In genomic region chr10:125052146-125052545, GRCh38 we compare ENCODE assay signal across 22 cellular contexts.
"Had no signal": no experiment of that assay in that cellular context is flagged by ENCODE, and none has a peak within 500 bp of the region (broad histone marks: within the 10 kb centered on the region; RNA-seq: fewer than 3 reads in every experiment).

No MANE protein-coding gene starts in this region.

- H3K4me3 ChIP-seq: adrenal gland, left lung, lung, stomach, testis had no signal

- H3K36me3 ChIP-seq: adrenal gland, left lung had no signal

- H3K27me3 ChIP-seq: adrenal gland, left lung, stomach, testis had no signal

- H3K27ac Mint-ChIP-seq: activated naive CD8-positive, alpha-beta T cell; activated T-cell treated with anti-CD3 and anti-CD28 coated beads, Interleukin-2, amount 50 U/mL, for 24 hours; activated T-helper 17 cell treated with anti-CD3 and anti-CD28 coated beads, Interleukin-2, amount 50 U/mL, for 72 hours; stimulated activated memory B cell treated with anti-CD40 and anti-IgM and Interleukin-4, amounts not matched to agents 10 μg/mL and 1 μg/mL and 100 μg/mL, for 72 hours; T-cell; T-helper 2 cell treated with Interferon-gamma antibody and Interleukin-4, amounts not matched to agents 5 μg/mL and 100 μg/mL, for 36 hours had no signal

- DNase-seq: activated CD4-positive, CD25-positive, alpha-beta regulatory T cell treated with anti-CD3 and anti-CD28 coated beads, Interleukin-2, amount 50 U/mL, for 72 hours; activated naive CD4-positive, alpha-beta T cell; activated T-cell treated with anti-CD3 and anti-CD28 coated beads, Interleukin-2, amount 50 U/mL, for 24 hours; adrenal gland; central memory CD4-positive, alpha-beta T cell; dermis blood vessel endothelial cell; effector CD8-positive, alpha-beta T cell; hippocampal formation; kidney glomerular epithelial cell; left lung; small intestine; stimulated activated CD4-positive, alpha-beta T cell treated with anti-CD3 and anti-CD28 coated beads, Interleukin-15, amount 100 ng/mL, for 24 hours; stomach; T-cell; testis had no signal

- H3K9me3 Mint-ChIP-seq: activated T-cell treated with anti-CD3 and anti-CD28 coated beads, Interleukin-2, amount 50 U/mL, for 24 hours; activated T-helper 17 cell treated with anti-CD3 and anti-CD28 coated beads, Interleukin-2, amount 50 U/mL, for 72 hours; stimulated activated memory B cell treated with anti-CD40 and anti-IgM and Interleukin-4, amounts not matched to agents 10 μg/mL and 1 μg/mL and 100 μg/mL, for 72 hours; T-cell; T-helper 2 cell treated with Interferon-gamma antibody and Interleukin-4, amounts not matched to agents 5 μg/mL and 100 μg/mL, for 36 hours had no signal

- ATAC-seq: activated T-helper 17 cell treated with anti-CD3 and anti-CD28 coated beads, Interleukin-2, amount 50 U/mL, for 72 hours; left lung; sciatic nerve; stimulated activated memory B cell treated with anti-CD40 and anti-IgM and Interleukin-4, amounts not matched to agents 10 μg/mL and 1 μg/mL and 100 μg/mL, for 72 hours; T-cell had no signal

- H3K9me3 ChIP-seq: adrenal gland, left lung, stomach, testis had no signal

- H3K4me1 Mint-ChIP-seq: activated T-helper 17 cell treated with anti-CD3 and anti-CD28 coated beads, Interleukin-2, amount 50 U/mL, for 72 hours had no signal

- H3K27ac ChIP-seq: adrenal gland, left lung, testis, VCaP had no signal

- H3K36me3 Mint-ChIP-seq: activated naive CD8-positive, alpha-beta T cell; stimulated activated memory B cell treated with anti-CD40 and anti-IgM and Interleukin-4, amounts not matched to agents 10 μg/mL and 1 μg/mL and 100 μg/mL, for 72 hours; T-cell had no signal

- H3K4me3 Mint-ChIP-seq: activated naive CD8-positive, alpha-beta T cell; activated T-cell treated with anti-CD3 and anti-CD28 coated beads, Interleukin-2, amount 50 U/mL, for 24 hours; activated T-helper 17 cell treated with anti-CD3 and anti-CD28 coated beads, Interleukin-2, amount 50 U/mL, for 72 hours; stimulated activated memory B cell treated with anti-CD40 and anti-IgM and Interleukin-4, amounts not matched to agents 10 μg/mL and 1 μg/mL and 100 μg/mL, for 72 hours; T-cell; T-helper 2 cell treated with Interferon-gamma antibody and Interleukin-4, amounts not matched to agents 5 μg/mL and 100 μg/mL, for 36 hours had no signal
